In the genomic region with DNA sequence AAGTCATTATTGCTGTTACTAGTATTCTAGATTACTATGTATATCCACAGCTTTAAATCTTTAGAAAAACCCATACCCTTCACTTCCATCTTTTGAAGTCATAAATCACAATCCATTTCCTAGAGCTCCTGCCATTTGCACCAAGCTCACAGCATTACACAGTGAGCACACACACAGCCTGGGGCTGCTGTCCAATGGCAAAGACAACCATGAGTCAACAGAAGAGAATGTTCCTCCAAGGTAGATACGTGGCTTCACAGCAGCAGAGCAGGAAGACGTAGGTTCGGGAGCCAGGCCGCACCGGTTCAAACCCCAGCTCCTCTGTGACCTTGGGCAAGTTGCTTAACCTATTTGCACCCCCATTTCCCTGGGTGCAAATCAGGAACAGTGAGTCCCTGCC, we compare ENCODE assay signal across 8 cellular contexts.
A peak's percentile ranks its signal among the peaks of the same experiment; 100 is the strongest.
DNase-seq lines count a peak whose midpoint lies in the region; ATAC-seq and TF ChIP-seq lines count a peak whose summit lies in the region.

No MANE protein-coding gene starts in this region.

- TF ChIP-seq RAD21 in SK-N-SH (IDR thresholded peaks at IDR 0.05; ENCODE audit: low read length) = no peak

- TF ChIP-seq EP300 in SK-N-SH (IDR thresholded peaks at IDR 0.05; ENCODE audit: borderline replicate concordance in 1 of 2, low read depth in 1 of 2, low read length in 1 of 2) = no peak

- 16 to 17% methylated on average over 5 of the region's 5 CpGs for WGBS in GM23248 (ENCODE audit: low coverage in 1 of 2, low lambda C conversion rate in 2 of 2, missing lambda C conversion rate in 2 of 2), 2 experiments
- WGBS in SK-N-SH (ENCODE audit: low lambda C conversion rate) = 27% methylated on average over 5 of the region's 5 CpGs

- no peak for TF ChIP-seq CTCF in SK-N-SH (IDR thresholded peaks at IDR 0.05)
- TF ChIP-seq CTCF in foreskin fibroblast (IDR thresholded peaks at IDR 0.05; ENCODE audit: low read depth, low read length) = no peak
- TF ChIP-seq CTCF in gastrocnemius medialis (IDR thresholded peaks at IDR 0.05 in 4 of 5, conservative IDR thresholded peaks at IDR 0.05 in 1 of 5) = no peak

- in situ Hi-C loops in GM23248 (cut with MboI) = no loop called here
- in situ Hi-C loops in gastrocnemius medialis (cut with MboI; ENCODE audit: low sequenced_read_pairs in 4 of 4) = no loop called here

- H3K4me2 ChIP-seq in GM23248 (ENCODE audit: unreplicated experiment) (no peak overlapping the region), SK-N-SH (no peak overlapping the region)

- no peak overlapping the region for H3K4me3 ChIP-seq in GM23248
- no peak overlapping the region for H3K4me3 ChIP-seq in SK-N-SH (ENCODE audit: low read depth in 2 of 2, low read length in 1 of 2)
- no peak overlapping the region for H3K4me3 ChIP-seq in foreskin fibroblast (ENCODE audit: low read depth in 1 of 2, low read length in 2 of 2)
- H3K4me3 ChIP-seq in gastrocnemius medialis = no peak overlapping the region

- H3K27ac ChIP-seq in GM23248 (peak overlapping the region; percentile 66), SK-N-SH (ENCODE audit: low read depth in 2 of 2, low read length in 1 of 2) (peak overlapping the region in 1 of 2 experiments; percentile 2; a peak in 1 of 4 replicates), gastrocnemius medialis (peak overlapping the region in 1 of 4 donors; percentile 43)

- H3K9me3 ChIP-seq in GM23248 (ENCODE audit: low read depth) = no peaks in the 10 kb centered on the region
- H3K9me3 ChIP-seq in SK-N-SH = no peaks in the 10 kb centered on the region
- H3K9me3 ChIP-seq in gastrocnemius medialis = no peaks in the 10 kb centered on the region

- H3K36me3 ChIP-seq in GM23248 (ENCODE audit: low read depth) = no peaks in the 10 kb centered on the region
- H3K36me3 ChIP-seq in SK-N-SH (replicated peaks in 1 of 2; ENCODE audit: control insufficient read depth in 1 of 2, insufficient read depth in 2 of 2, low read length in 1 of 2) = no peaks in the 10 kb centered on the region
- no peaks in the 10 kb centered on the region for H3K36me3 ChIP-seq in gastrocnemius medialis

- ATAC-seq in gastrocnemius medialis (peak; percentile 92 to 98), GM21786 (IDR thresholded peaks at IDR 0.05; ENCODE audit: unreplicated experiment) (no peak), GM21367 (IDR thresholded peaks at IDR 0.05; ENCODE audit: unreplicated experiment) (no peak)

- H3K27me3 ChIP-seq in GM23248 (replicated peaks; ENCODE audit: insufficient read depth) = no peaks in the 10 kb centered on the region
- no peaks in the 10 kb centered on the region for H3K27me3 ChIP-seq in SK-N-SH (ENCODE audit: insufficient read depth)
- H3K27me3 ChIP-seq in gastrocnemius medialis = no peaks in the 10 kb centered on the region

- CTCF ChIA-PET in SK-N-SH (lab: Yijun Ruan, JAX) = interaction anchor here (1.5 kb wide), 1 partner anchor 56 kb away, joined by 5 read pairs; no protein-coding TSS in a partner anchor

- H3F3A ChIP-seq in GM23248 (ENCODE audit: insufficient read depth) = 0 out of 2 replicates have a peak, but pooled peaks cover 13% of the 10 kb centered on the region
- no peaks in the 10 kb centered on the region for H3F3A ChIP-seq in SK-N-SH (replicated peaks; ENCODE audit: insufficient read depth)

- POLR2A ChIA-PET in SK-N-SH (lab: Yijun Ruan, JAX) = no interaction called here

- DNase-seq in GM23248 (peak; percentile 92), SK-N-SH (no peak), foreskin fibroblast (peak; percentile 93 to 94), gastrocnemius medialis (peak; percentile 38 to 62), NCI-H2227 (lab: John Stamatoyannopoulos, UW; ENCODE audit: unreplicated experiment) (no peak), NCI-H774 (lab: John Stamatoyannopoulos, UW) (no peak)

- peaks cover under 1% of the 10 kb centered on the region; the same call in 1 of the 2 replicates for H4K20me1 ChIP-seq in GM23248 (ENCODE audit: insufficient read depth)
- H4K20me1 ChIP-seq in SK-N-SH (ENCODE audit: insufficient read depth) = no peaks in the 10 kb centered on the region; the same call in 1 of the 2 replicates

- H3K4me1 ChIP-seq in GM23248 (ENCODE audit: insufficient read depth) = peaks cover 11% of the 10 kb centered on the region
- peaks cover 0 to 25% of the 10 kb centered on the region in 2 experiments; a peak in 2 of 4 replicates for H3K4me1 ChIP-seq in SK-N-SH (ENCODE audit: control insufficient read depth in 1 of 2, insufficient read depth in 2 of 2, low read depth in 1 of 2, low read length in 1 of 2)
- peaks cover 12 to 14% of the 10 kb centered on the region in 2 donors for H3K4me1 ChIP-seq in gastrocnemius medialis

- H3K79me2 ChIP-seq in GM23248 (ENCODE audit: insufficient read depth) = peaks cover 29% of the 10 kb centered on the region
- H3K79me2 ChIP-seq in SK-N-SH (ENCODE audit: insufficient read depth) = peaks cover 8% of the 10 kb centered on the region; the same call in 1 of the 2 replicates

- H2AFZ ChIP-seq in GM23248 (no peak overlapping the region), SK-N-SH (ENCODE audit: low read depth) (no peak overlapping the region)

- H3K9ac ChIP-seq in GM23248 = peak overlapping the region; percentile 65
- no peak overlapping the region for H3K9ac ChIP-seq in SK-N-SH

- no peak for TF ChIP-seq POLR2A in gastrocnemius medialis (IDR thresholded peaks at IDR 0.05)

- intact Hi-C loops in gastrocnemius medialis (cut with DNase I; ENCODE audit: low total_unique reads) = no loop called here

- H3K9me2 ChIP-seq in GM23248 (ENCODE audit: insufficient read depth) (no peaks in the 10 kb centered on the region), SK-N-SH (no peaks in the 10 kb centered on the region)

TF ChIP-seq in SK-N-SH, 30 proteins besides CTCF, POLR2A, EP300 and RAD21 (continues in another document):
- TF ChIP-seq, protein P1, sequence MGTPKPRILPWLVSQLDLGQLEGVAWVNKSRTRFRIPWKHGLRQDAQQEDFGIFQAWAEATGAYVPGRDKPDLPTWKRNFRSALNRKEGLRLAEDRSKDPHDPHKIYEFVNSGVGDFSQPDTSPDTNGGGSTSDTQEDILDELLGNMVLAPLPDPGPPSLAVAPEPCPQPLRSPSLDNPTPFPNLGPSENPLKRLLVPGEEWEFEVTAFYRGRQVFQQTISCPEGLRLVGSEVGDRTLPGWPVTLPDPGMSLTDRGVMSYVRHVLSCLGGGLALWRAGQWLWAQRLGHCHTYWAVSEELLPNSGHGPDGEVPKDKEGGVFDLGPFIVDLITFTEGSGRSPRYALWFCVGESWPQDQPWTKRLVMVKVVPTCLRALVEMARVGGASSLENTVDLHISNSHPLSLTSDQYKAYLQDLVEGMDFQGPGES (IDR thresholded peaks at IDR 0.05; ENCODE audit: low read depth, low read length) = no peak
- TF ChIP-seq MXI1 (IDR thresholded peaks at IDR 0.05; ENCODE audit: low read depth, low read length) (no peak), YY1 (IDR thresholded peaks at IDR 0.05; ENCODE audit: low read depth) (peak; percentile 16; the same call in 1 of the 2 replicates), NRF1 (IDR thresholded peaks at IDR 0.05; ENCODE audit: low read depth, low read length) (no peak), JUND (IDR thresholded peaks at IDR 0.05) (peak; percentile 82), FOXM1 (IDR thresholded peaks at IDR 0.05; ENCODE audit: low read depth) (no peak), USF2 (IDR thresholded peaks at IDR 0.05; ENCODE audit: borderline replicate concordance, low read depth, low read length) (no peak), FOXJ3 (CRISPR knock-in tag; IDR thresholded peaks at IDR 0.05) (no peak)
- TF ChIP-seq, protein P2, sequence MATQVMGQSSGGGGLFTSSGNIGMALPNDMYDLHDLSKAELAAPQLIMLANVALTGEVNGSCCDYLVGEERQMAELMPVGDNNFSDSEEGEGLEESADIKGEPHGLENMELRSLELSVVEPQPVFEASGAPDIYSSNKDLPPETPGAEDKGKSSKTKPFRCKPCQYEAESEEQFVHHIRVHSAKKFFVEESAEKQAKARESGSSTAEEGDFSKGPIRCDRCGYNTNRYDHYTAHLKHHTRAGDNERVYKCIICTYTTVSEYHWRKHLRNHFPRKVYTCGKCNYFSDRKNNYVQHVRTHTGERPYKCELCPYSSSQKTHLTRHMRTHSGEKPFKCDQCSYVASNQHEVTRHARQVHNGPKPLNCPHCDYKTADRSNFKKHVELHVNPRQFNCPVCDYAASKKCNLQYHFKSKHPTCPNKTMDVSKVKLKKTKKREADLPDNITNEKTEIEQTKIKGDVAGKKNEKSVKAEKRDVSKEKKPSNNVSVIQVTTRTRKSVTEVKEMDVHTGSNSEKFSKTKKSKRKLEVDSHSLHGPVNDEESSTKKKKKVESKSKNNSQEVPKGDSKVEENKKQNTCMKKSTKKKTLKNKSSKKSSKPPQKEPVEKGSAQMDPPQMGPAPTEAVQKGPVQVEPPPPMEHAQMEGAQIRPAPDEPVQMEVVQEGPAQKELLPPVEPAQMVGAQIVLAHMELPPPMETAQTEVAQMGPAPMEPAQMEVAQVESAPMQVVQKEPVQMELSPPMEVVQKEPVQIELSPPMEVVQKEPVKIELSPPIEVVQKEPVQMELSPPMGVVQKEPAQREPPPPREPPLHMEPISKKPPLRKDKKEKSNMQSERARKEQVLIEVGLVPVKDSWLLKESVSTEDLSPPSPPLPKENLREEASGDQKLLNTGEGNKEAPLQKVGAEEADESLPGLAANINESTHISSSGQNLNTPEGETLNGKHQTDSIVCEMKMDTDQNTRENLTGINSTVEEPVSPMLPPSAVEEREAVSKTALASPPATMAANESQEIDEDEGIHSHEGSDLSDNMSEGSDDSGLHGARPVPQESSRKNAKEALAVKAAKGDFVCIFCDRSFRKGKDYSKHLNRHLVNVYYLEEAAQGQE (IDR thresholded peaks at IDR 0.05; ENCODE audit: low read depth, low read length) = peak; percentile 85
- TF ChIP-seq, protein P3, sequence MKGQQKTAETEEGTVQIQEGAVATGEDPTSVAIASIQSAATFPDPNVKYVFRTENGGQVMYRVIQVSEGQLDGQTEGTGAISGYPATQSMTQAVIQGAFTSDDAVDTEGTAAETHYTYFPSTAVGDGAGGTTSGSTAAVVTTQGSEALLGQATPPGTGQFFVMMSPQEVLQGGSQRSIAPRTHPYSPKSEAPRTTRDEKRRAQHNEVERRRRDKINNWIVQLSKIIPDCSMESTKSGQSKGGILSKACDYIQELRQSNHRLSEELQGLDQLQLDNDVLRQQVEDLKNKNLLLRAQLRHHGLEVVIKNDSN (IDR thresholded peaks at IDR 0.05; ENCODE audit: borderline replicate concordance, low read depth) = no peak

Comparison
In these comparisons a context has a peak if more than half of its experiments do, and no peak if none do; other contexts are left out.
1. DNase-seq: peak in GM23248 (single experiment), foreskin fibroblast (2 of 2) and gastrocnemius medialis (2 of 2); none in SK-N-SH (single experiment), NCI-H2227 (single experiment) and NCI-H774 (single experiment).
2. ATAC-seq: peak in gastrocnemius medialis (2 of 2); none in GM21786 (single experiment) and GM21367 (single experiment).